ENCODE assay signal across 10 cellular contexts in genomic region chr1:192485692-192486436, GRCh38.
DNase-seq lines count a peak whose midpoint lies in the region; ATAC-seq and TF ChIP-seq lines count a peak whose summit lies in the region.
"Had no signal": no experiment of that assay in that cellular context is flagged by ENCODE, and none has a peak within 500 bp of the region (broad histone marks: within the 10 kb centered on the region; RNA-seq: fewer than 3 reads in every experiment).

No MANE protein-coding gene starts in this region.

- no peaks in the 10 kb centered on the region for H3K36me3 ChIP-seq in ascending aorta
- H3K36me3 ChIP-seq in right atrium auricular region, result no peaks in the 10 kb centered on the region

- H3K27ac ChIP-seq in ascending aorta (peak overlapping the region; percentile 36 to 77), right atrium auricular region (peak overlapping the region; percentile 43 to 66)

- ATAC-seq in HG03039 (IDR thresholded peaks at IDR 0.05; ENCODE audit: unreplicated experiment) (no peak), GM21723 (IDR thresholded peaks at IDR 0.05; ENCODE audit: unreplicated experiment) (no peak), HG02763 (IDR thresholded peaks at IDR 0.05; ENCODE audit: unreplicated experiment) (no peak)

- H3K27me3 ChIP-seq in ascending aorta, result no peaks in the 10 kb centered on the region
- no peaks in the 10 kb centered on the region for H3K27me3 ChIP-seq in right atrium auricular region

- H3K4me3 ChIP-seq in ascending aorta (peak overlapping the region in 1 of 2 donors; percentile 26), right atrium auricular region (no peak overlapping the region)

- intact Hi-C loops in ascending aorta (cut with DNase I), result loop anchor here (5.0 to 10.0 kb wide), 3 partner anchors 36 to 419 kb away; no protein-coding TSS in a partner anchor

- TF ChIP-seq CTCF in ascending aorta (IDR thresholded peaks at IDR 0.05) (no peak), right atrium auricular region (IDR thresholded peaks at IDR 0.05) (no peak)

- H3K9me3 ChIP-seq in ascending aorta (no peaks in the 10 kb centered on the region), right atrium auricular region (no peaks in the 10 kb centered on the region)

- H3K4me1 ChIP-seq in ascending aorta, result peaks cover 0 to 9% of the 10 kb centered on the region in 2 donors
- peaks cover 0 to 19% of the 10 kb centered on the region in 2 donors for H3K4me1 ChIP-seq in right atrium auricular region

- DNase-seq in HCEC 1CT (peak; percentile 97), ascending aorta (ENCODE audit: low spot score in 2 of 2) (peak; percentile 41 to 92), right atrium auricular region (ENCODE audit: low spot score) (peak; percentile 90), stromal cell of bone marrow (ENCODE audit: low read depth) (peak; percentile 97), GOT3 (lab: John Stamatoyannopoulos, UW) (no peak)
- DNase-seq: activated naive CD4-positive, alpha-beta T cell treated with anti-CD3 and anti-CD28 coated beads, Interleukin-2, amount 10 ng/mL, durations not matched to agents 7 days and 5 days; stimulated activated naive CD4-positive, alpha-beta T cell had no signal
